ENCODE assay signal across 8 cellular contexts in the genomic region with DNA sequence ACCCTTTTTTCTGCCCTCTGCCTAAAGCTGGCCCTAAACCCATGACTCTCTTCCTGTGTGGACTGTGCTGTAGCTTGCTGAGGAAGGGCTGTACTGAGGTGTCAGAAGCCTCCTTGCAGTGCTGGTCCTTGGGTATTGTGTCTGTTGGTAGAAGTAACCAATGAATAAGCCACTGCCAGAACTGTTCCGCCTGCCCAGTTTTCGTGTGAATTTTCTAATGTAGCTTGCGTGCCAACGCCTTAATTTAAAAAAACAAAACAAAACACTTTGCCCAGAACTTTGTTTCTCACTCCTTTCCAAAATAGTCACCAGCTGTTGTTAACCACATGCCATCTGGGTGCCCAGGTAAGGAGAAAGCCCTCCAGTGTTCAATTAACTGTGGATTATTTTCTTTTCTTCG.
A peak's percentile ranks its signal among the peaks of the same experiment; 100 is the strongest.
DNase-seq lines count a peak whose midpoint lies in the region; ATAC-seq lines count a peak whose summit lies in the region.

No MANE protein-coding gene starts in this region.

- DNase-seq in Right ventricle myocardium superior = no peak
- DNase-seq in cardiac septum (ENCODE audit: low spot score) = no peak
- peak; percentile 18 for DNase-seq in activated T-helper 1 cell treated with Interleukin-2 at 50 U/mL for 16 hours (ENCODE audit: low read depth)
- no peak for DNase-seq in stimulated activated naive CD8-positive, alpha-beta T cell treated with anti-CD3 and anti-CD28 coated beads, Interleukin-15, amount 100 ng/mL, for 72 hours
- no peak for DNase-seq in ureter (ENCODE audit: low spot score)
- no peak for DNase-seq in NCI-H2081 (lab: John Stamatoyannopoulos, UW)
- DNase-seq in SK-N-DZ (ENCODE audit: low spot score) = no peak

- peak overlapping the region; percentile 89 to 97 for H3K4me3 Mint-ChIP-seq in stimulated activated naive CD8-positive, alpha-beta T cell treated with anti-CD3 and anti-CD28 coated beads, Interleukin-15, amount 100 ng/mL, for 72 hours

- peaks cover 65% of the 10 kb centered on the region for H3K4me1 Mint-ChIP-seq in stimulated activated naive CD8-positive, alpha-beta T cell treated with anti-CD3 and anti-CD28 coated beads, Interleukin-15, amount 100 ng/mL, for 72 hours

- H3K27me3 Mint-ChIP-seq in stimulated activated naive CD8-positive, alpha-beta T cell treated with anti-CD3 and anti-CD28 coated beads, Interleukin-15, amount 100 ng/mL, for 72 hours = no peaks in the 10 kb centered on the region

- intact Hi-C loops in Right ventricle myocardium superior (cut with DNase I) (no loop called here), cardiac septum (cut with DNase I) (no loop called here)

- no peaks in the 10 kb centered on the region for H3K9me3 Mint-ChIP-seq in stimulated activated naive CD8-positive, alpha-beta T cell treated with anti-CD3 and anti-CD28 coated beads, Interleukin-15, amount 100 ng/mL, for 72 hours

- H3K27ac Mint-ChIP-seq in stimulated activated naive CD8-positive, alpha-beta T cell treated with anti-CD3 and anti-CD28 coated beads, Interleukin-15, amount 100 ng/mL, for 72 hours = peak overlapping the region; percentile 95 to 99

- peak; percentile 24 for ATAC-seq in Right ventricle myocardium superior (ENCODE audit: poor library complexity)
- ATAC-seq in HG03135 (IDR thresholded peaks at IDR 0.05; ENCODE audit: unreplicated experiment) = peak; percentile 44
- no peak for ATAC-seq in stimulated activated naive CD8-positive, alpha-beta T cell treated with anti-CD3 and anti-CD28 coated beads, Interleukin-15, amount 100 ng/mL, for 72 hours
